Comparison of ENCODE assay signal across 25 cellular contexts in the genomic region with DNA sequence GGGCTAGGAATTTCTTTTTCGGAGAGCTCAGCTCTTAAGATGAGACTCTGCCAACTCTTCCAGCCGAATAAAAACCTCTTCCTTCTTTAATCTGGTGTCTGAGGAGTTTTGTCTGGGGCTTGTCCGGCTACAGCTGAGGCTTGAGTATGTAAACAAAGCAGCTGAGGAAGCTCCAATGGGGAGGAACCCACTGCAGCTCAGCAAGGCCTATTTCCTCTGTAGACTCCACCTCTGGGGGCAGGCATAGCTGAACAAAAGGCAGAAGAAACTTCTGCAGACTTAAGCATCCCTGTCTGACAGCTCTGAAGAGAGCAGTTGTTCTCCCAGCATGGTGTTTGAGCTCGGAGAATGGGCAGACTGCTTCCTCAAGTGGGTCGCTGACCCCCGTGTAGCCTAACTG.
DNase-seq lines count a peak whose midpoint lies in the region; ATAC-seq and TF ChIP-seq lines count a peak whose summit lies in the region.
"Had no signal": no experiment of that assay in that cellular context is flagged by ENCODE, and none has a peak within 500 bp of the region (broad histone marks: within the 10 kb centered on the region; RNA-seq: fewer than 3 reads in every experiment).

No MANE protein-coding gene starts in this region.

- no peaks in the 10 kb centered on the region for H3K27me3 Mint-ChIP-seq in T-cell
- H3K27me3 Mint-ChIP-seq: CD4-positive, CD25-positive, alpha-beta regulatory T cell had no signal

- H3K36me3 Mint-ChIP-seq in T-cell, result no peaks in the 10 kb centered on the region
- H3K36me3 Mint-ChIP-seq: CD4-positive, CD25-positive, alpha-beta regulatory T cell had no signal

- peak; percentile 50 for DNase-seq in EH (ENCODE audit: low read depth)
- DNase-seq in M059J (ENCODE audit: low read depth), result peak; percentile 2
- peak; percentile 18 for DNase-seq in choroid plexus epithelial cell (ENCODE audit: low read depth)
- peak; percentile 10 for DNase-seq in iris pigment epithelial cell (ENCODE audit: low read depth)
- no peak for DNase-seq in NCI-H1105 (lab: John Stamatoyannopoulos, UW)
- no peak for DNase-seq in T-cell
- no peak for DNase-seq in sigmoid colon
- no peak for DNase-seq in 8988T
- DNase-seq: BE2C; CD4-positive, CD25-positive, alpha-beta regulatory T cell; COR-L47; DMS 273 treated with DMSO at 0.1 percent for 48 hours; DND-41; IMR-90; MM.1S; NCI-H1092; NCI-H1694; NCI-H2107; NCI-H510A; NCI-H748 treated with DMSO at 0.1 percent for 48 hours; OCI-M1; Right ventricle myocardium superior had no signal

- no peak overlapping the region for H3K27ac ChIP-seq in sigmoid colon
- H3K27ac ChIP-seq: HL-60, SK-N-MC had no signal

- H3K27ac Mint-ChIP-seq in T-cell, result no peak overlapping the region
- H3K27ac Mint-ChIP-seq: CD4-positive, CD25-positive, alpha-beta regulatory T cell had no signal

- ATAC-seq in T-cell (replicated peaks in 1 of 4), result no peak
- ATAC-seq: GM12878 had no signal

- no peaks in the 10 kb centered on the region for H3K27me3 ChIP-seq in sigmoid colon
- H3K27me3 ChIP-seq: BE2C had no signal

- no peaks in the 10 kb centered on the region for H3K4me1 Mint-ChIP-seq in T-cell
- H3K4me1 Mint-ChIP-seq: CD4-positive, CD25-positive, alpha-beta regulatory T cell had no signal

- intact Hi-C loops in sigmoid colon (cut with DNase I), result no loop called here

- H3K4me3 ChIP-seq in choroid plexus epithelial cell (ENCODE audit: low read depth, low read length), result no peak overlapping the region
- no peak overlapping the region for H3K4me3 ChIP-seq in sigmoid colon
- H3K4me3 ChIP-seq: GM12878, SK-N-MC had no signal

- CTCF ChIA-PET in T-cell (lab: Charles Lee), result no interaction called here

- WGBS in sigmoid colon, 2 donors, result 73 to 80% methylated on average over 6 of the region's 6 CpGs

- no peak overlapping the region for H3K4me3 Mint-ChIP-seq in T-cell
- H3K4me3 Mint-ChIP-seq: CD4-positive, CD25-positive, alpha-beta regulatory T cell had no signal

- H3K4me1 ChIP-seq in sigmoid colon, result no peaks in the 10 kb centered on the region
- H3K4me1 ChIP-seq: BE2C had no signal

- TF ChIP-seq CTCF in choroid plexus epithelial cell (conservative IDR thresholded peaks at IDR 0.05; ENCODE audit: low read depth, low read length), result no peak
- no peak for TF ChIP-seq CTCF in sigmoid colon (IDR thresholded peaks at IDR 0.05)

- peaks cover 7 to 26% (median 16%) of the 10 kb centered on the region in 3 donors for H3K9me3 Mint-ChIP-seq in T-cell

- peaks cover 0 to 5% (median 2%) of the 10 kb centered on the region in 4 donors for H3K9me3 ChIP-seq in sigmoid colon
- H3K9me3 ChIP-seq: BE2C had no signal

- no peak for TF ChIP-seq EP300 in sigmoid colon (IDR thresholded peaks at IDR 0.05)

- no peak for TF ChIP-seq POLR2A in sigmoid colon (IDR thresholded peaks at IDR 0.05)

- no peaks in the 10 kb centered on the region for H3K36me3 ChIP-seq in sigmoid colon
- H3K36me3 ChIP-seq: BE2C had no signal

- POLR2A ChIA-PET in T-cell (lab: Charles Lee), result no interaction called here

Comparison
In these comparisons a context has a peak if more than half of its experiments do, and no peak if none do; other contexts are left out.
1. DNase-seq: peak in EH (single experiment), M059J (single experiment), choroid plexus epithelial cell (single experiment) and iris pigment epithelial cell (single experiment); none in NCI-H1105 (single experiment), T-cell (0 of 34), sigmoid colon (single experiment) and 8988T (single experiment).